ENCODE assay signal across 12 cellular contexts in the genomic region with DNA sequence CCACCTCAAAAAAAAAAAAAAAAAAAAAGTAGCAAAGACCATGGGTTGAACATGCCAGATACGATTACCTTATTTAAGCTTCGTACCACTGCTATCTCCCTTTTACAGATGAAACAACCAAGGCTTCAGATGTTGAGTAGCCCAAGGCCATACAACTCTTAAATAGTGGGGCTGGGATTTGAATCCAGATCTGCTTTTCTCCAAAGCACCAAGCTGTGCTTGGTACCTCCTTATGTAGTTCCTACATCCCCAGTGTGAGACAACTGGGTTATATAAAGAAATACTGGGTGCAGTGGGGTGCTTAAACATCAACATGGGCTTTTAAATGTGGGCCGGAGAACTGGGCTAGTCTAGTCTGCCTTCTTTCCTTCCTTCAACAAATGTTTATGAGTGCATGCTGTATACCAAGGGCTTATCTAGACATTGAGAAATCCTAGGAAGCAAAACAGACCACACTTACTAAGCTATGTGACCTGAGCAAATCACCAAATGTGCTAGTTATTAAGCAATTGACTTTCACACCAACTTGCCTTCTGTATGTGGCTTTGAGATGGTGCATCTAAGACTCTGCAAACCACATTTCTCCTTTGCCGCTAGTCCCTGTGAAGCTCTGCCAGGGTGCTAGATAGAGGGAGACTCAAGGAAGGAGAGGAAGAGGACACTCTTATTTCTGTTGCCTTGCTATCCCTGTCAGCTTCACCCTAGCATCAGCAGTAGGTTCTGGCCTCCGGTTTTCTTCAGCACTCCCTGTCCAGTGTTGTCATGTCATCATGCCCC.
DNase-seq lines count a peak whose midpoint lies in the region; ATAC-seq, FAIRE-seq and TF ChIP-seq lines count a peak whose summit lies in the region.
"Had no signal": no experiment of that assay in that cellular context is flagged by ENCODE, and none has a peak within 500 bp of the region (broad histone marks: within the 10 kb centered on the region; RNA-seq: fewer than 3 reads in every experiment).

No MANE protein-coding gene starts in this region.

- intact Hi-C loops in CD4-positive, alpha-beta memory T cell (cut with micrococcal nuclease): no loop called here

- no peaks in the 10 kb centered on the region for H3K27me3 Mint-ChIP-seq in CD4-positive, alpha-beta memory T cell
- no peaks in the 10 kb centered on the region for H3K27me3 Mint-ChIP-seq in natural killer cell treated with Interleukin-12 subunit alpha and Interleukin-12 subunit beta and Interleukin-15 and Interleukin-18, amount 100 ng/mL, for 72 hours
- H3K27me3 Mint-ChIP-seq: activated naive CD8-positive, alpha-beta T cell treated with anti-CD3 and anti-CD28 coated beads, Interleukin-2, amount 10 ng/mL, durations not matched to agents 7 days and 5 days had no signal

- TF ChIP-seq CTCF in bronchial epithelial cell (IDR thresholded peaks at IDR 0.05; ENCODE audit: insufficient read depth, low read length, severe bottlenecking): no peak

- CTCF ChIA-PET in CD4-positive, alpha-beta memory T cell (lab: Charles Lee; ENCODE audit: partially characterized antibody): interaction anchor here (0.7 to 2.2 kb wide), 7 partner anchors 9 to 312 kb away, joined by 3 to 8 read pairs (median 4); no protein-coding TSS in a partner anchor

- H3K27me3 ChIP-seq in CD4-positive, alpha-beta memory T cell (ENCODE audit: insufficient read depth, low read length): no peaks in the 10 kb centered on the region
- H3K27me3 ChIP-seq in bronchial epithelial cell (ENCODE audit: control insufficient read depth, insufficient read depth, low read length): no peaks in the 10 kb centered on the region
- H3K27me3 ChIP-seq: testis had no signal

- peak overlapping the region in 4 of 8 donors; percentile 3 to 76 (median 24) for H3K4me3 Mint-ChIP-seq in CD4-positive, alpha-beta memory T cell
- H3K4me3 Mint-ChIP-seq in natural killer cell treated with Interleukin-12 subunit alpha and Interleukin-12 subunit beta and Interleukin-15 and Interleukin-18, amount 100 ng/mL, for 72 hours: peak overlapping the region; percentile 36
- H3K4me3 Mint-ChIP-seq: activated naive CD8-positive, alpha-beta T cell treated with anti-CD3 and anti-CD28 coated beads, Interleukin-2, amount 10 ng/mL, durations not matched to agents 7 days and 5 days had no signal

- H3K9me3 ChIP-seq in CD4-positive, alpha-beta memory T cell (ENCODE audit: control insufficient read depth in 1 of 2, low read length in 2 of 2): no peaks in the 10 kb centered on the region
- H3K9me3 ChIP-seq: testis had no signal

- no peak overlapping the region for H3K27ac ChIP-seq in CD4-positive, alpha-beta memory T cell (ENCODE audit: low read depth, low read length)

- peak; percentile 74 to 83 for ATAC-seq in natural killer cell treated with Interleukin-12 subunit alpha and Interleukin-12 subunit beta and Interleukin-15 and Interleukin-18, amount 100 ng/mL, for 72 hours
- ATAC-seq in GM18868 (IDR thresholded peaks at IDR 0.05; ENCODE audit: unreplicated experiment) (no peak), HG03520 (IDR thresholded peaks at IDR 0.05; ENCODE audit: unreplicated experiment) (no peak)

- H3K36me3 ChIP-seq in CD4-positive, alpha-beta memory T cell (ENCODE audit: insufficient read depth, low read length): no peaks in the 10 kb centered on the region
- no peaks in the 10 kb centered on the region for H3K36me3 ChIP-seq in bronchial epithelial cell (ENCODE audit: control insufficient read depth, insufficient read depth, low read length)

- POLR2A ChIA-PET in CD4-positive, alpha-beta memory T cell (lab: Charles Lee; ENCODE audit: partially characterized antibody): interaction anchor here (1.0 kb wide), 2 partner anchors 218 to 306 kb away, joined by 3 to 4 read pairs; no protein-coding TSS in a partner anchor

- no peak for DNase-seq in CD4-positive, alpha-beta memory T cell
- DNase-seq in NOMO-1 treated with DMSO at 0.1 percent for 48 hours (lab: John Stamatoyannopoulos, UW; ENCODE audit: unreplicated experiment): peak; percentile 90
- peak; percentile 56 for DNase-seq in bronchial epithelial cell (ENCODE audit: low read depth)
- peak; percentile 66 for DNase-seq in natural killer cell treated with Interleukin-12 subunit alpha and Interleukin-12 subunit beta and Interleukin-15 and Interleukin-18, amount 100 ng/mL, for 72 hours (ENCODE audit: low spot score)
- DNase-seq in NCI-H128 (lab: John Stamatoyannopoulos, UW; ENCODE audit: unreplicated experiment): no peak
- no peak for DNase-seq in OCI-M2 (lab: John Stamatoyannopoulos, UW; ENCODE audit: unreplicated experiment)
- DNase-seq: activated naive CD8-positive, alpha-beta T cell treated with anti-CD3 and anti-CD28 coated beads, Interleukin-2, amount 10 ng/mL, durations not matched to agents 7 days and 5 days; NCI-H446; T1000; testis had no signal

- peak overlapping the region; percentile 25 to 87 (median 68) for H3K27ac Mint-ChIP-seq in CD4-positive, alpha-beta memory T cell
- H3K27ac Mint-ChIP-seq in natural killer cell treated with Interleukin-12 subunit alpha and Interleukin-12 subunit beta and Interleukin-15 and Interleukin-18, amount 100 ng/mL, for 72 hours: peak overlapping the region; percentile 19 to 65
- H3K27ac Mint-ChIP-seq: activated naive CD8-positive, alpha-beta T cell treated with anti-CD3 and anti-CD28 coated beads, Interleukin-2, amount 10 ng/mL, durations not matched to agents 7 days and 5 days had no signal

- no peak overlapping the region for H3K4me3 ChIP-seq in CD4-positive, alpha-beta memory T cell (ENCODE audit: low read length in 2 of 2)
- no peak overlapping the region for H3K4me3 ChIP-seq in bronchial epithelial cell (ENCODE audit: low read depth, low read length)

- H3K9me3 Mint-ChIP-seq in CD4-positive, alpha-beta memory T cell: no peaks in the 10 kb centered on the region
- no peaks in the 10 kb centered on the region for H3K9me3 Mint-ChIP-seq in natural killer cell treated with Interleukin-12 subunit alpha and Interleukin-12 subunit beta and Interleukin-15 and Interleukin-18, amount 100 ng/mL, for 72 hours
- H3K9me3 Mint-ChIP-seq: activated naive CD8-positive, alpha-beta T cell treated with anti-CD3 and anti-CD28 coated beads, Interleukin-2, amount 10 ng/mL, durations not matched to agents 7 days and 5 days had no signal

- FAIRE-seq in bronchial epithelial cell (lab: Jason Lieb, UNC): no peak

- no peaks in the 10 kb centered on the region for H3K36me3 Mint-ChIP-seq in CD4-positive, alpha-beta memory T cell
- no peaks in the 10 kb centered on the region for H3K36me3 Mint-ChIP-seq in natural killer cell treated with Interleukin-12 subunit alpha and Interleukin-12 subunit beta and Interleukin-15 and Interleukin-18, amount 100 ng/mL, for 72 hours
- H3K36me3 Mint-ChIP-seq: activated naive CD8-positive, alpha-beta T cell treated with anti-CD3 and anti-CD28 coated beads, Interleukin-2, amount 10 ng/mL, durations not matched to agents 7 days and 5 days had no signal

- H3K4me1 ChIP-seq in CD4-positive, alpha-beta memory T cell (ENCODE audit: insufficient read depth, low read length): peaks cover 8% of the 10 kb centered on the region

- H3K4me1 Mint-ChIP-seq in CD4-positive, alpha-beta memory T cell: peaks cover 3 to 20% (median 13%) of the 10 kb centered on the region in 4 donors
- H3K4me1 Mint-ChIP-seq in natural killer cell treated with Interleukin-12 subunit alpha and Interleukin-12 subunit beta and Interleukin-15 and Interleukin-18, amount 100 ng/mL, for 72 hours (ENCODE audit: low read depth in 2 of 2): peaks cover 29 to 37% of the 10 kb centered on the region in 2 donors

Comparison
In these comparisons a context has a peak if more than half of its experiments do, and no peak if none do; other contexts are left out.
1. DNase-seq: peak in NOMO-1 treated with DMSO at 0.1 percent for 48 hours (single experiment), bronchial epithelial cell (single experiment) and natural killer cell treated with Interleukin-12 subunit alpha and Interleukin-12 subunit beta and Interleukin-15 and Interleukin-18, amount 100 ng/mL, for 72 hours (single experiment); none in CD4-positive, alpha-beta memory T cell (0 of 5), NCI-H128 (single experiment) and OCI-M2 (single experiment).
2. ATAC-seq: peak in natural killer cell treated with Interleukin-12 subunit alpha and Interleukin-12 subunit beta and Interleukin-15 and Interleukin-18, amount 100 ng/mL, for 72 hours (2 of 2); none in GM18868 (single experiment) and HG03520 (single experiment).